In genomic region chr14:73786942-73787759, GRCh38 we compare ENCODE assay signal across 1 cellular context.
TF ChIP-seq lines count a peak whose summit lies in the region.

No MANE protein-coding gene starts in this region.

TF ChIP-seq in HepG2, 621 proteins besides CTCF, POLR2A, EP300 and RAD21 (continued from another document and continues in another):
- TF ChIP-seq CSRNP1 (CRISPR knock-in tag; IDR thresholded peaks at IDR 0.05), result 0 out of 2 replicates have a peak, but pooled peaks have one; percentile 29
- peak; percentile 62 for TF ChIP-seq ZNF687 (CRISPR knock-in tag; IDR thresholded peaks at IDR 0.05)
- TF ChIP-seq ZSCAN25 (CRISPR knock-in tag; IDR thresholded peaks at IDR 0.05), result 0 out of 2 replicates have a peak, but pooled peaks have one; percentile 27
- peak; percentile 13 for TF ChIP-seq YY1 (IDR thresholded peaks at IDR 0.05; ENCODE audit: insufficient read depth, insufficient replicate concordance, low read depth, low read length)
- TF ChIP-seq SIN3A (IDR thresholded peaks at IDR 0.05; ENCODE audit: borderline replicate concordance, low read depth, low read length), result peak; percentile 64; the same call in 1 of the 2 replicates
- TF ChIP-seq MYPOP (CRISPR knock-in tag; IDR thresholded peaks at IDR 0.05), result peak; percentile 13; the same call in 1 of the 2 replicates
- TF ChIP-seq ZNF772 (CRISPR knock-in tag; IDR thresholded peaks at IDR 0.05), result 0 out of 2 replicates have a peak, but pooled peaks have one; percentile 34
- 0 out of 2 replicates have a peak, but pooled peaks have one; percentile 5 for TF ChIP-seq ZFAT (CRISPR knock-in tag; conservative IDR thresholded peaks at IDR 0.05)
- TF ChIP-seq PITX1 (CRISPR knock-in tag; IDR thresholded peaks at IDR 0.05), result no peak
- peak; percentile 12; the same call in 1 of the 2 replicates for TF ChIP-seq HOXA3 (CRISPR knock-in tag; IDR thresholded peaks at IDR 0.05)
- no peak for TF ChIP-seq ATF6 (CRISPR knock-in tag; conservative IDR thresholded peaks at IDR 0.05)
- TF ChIP-seq HDAC1 (CRISPR knock-in tag; IDR thresholded peaks at IDR 0.05), result peak; percentile 34; the same call in 1 of the 2 replicates
- TF ChIP-seq ZNF414 (CRISPR knock-in tag; IDR thresholded peaks at IDR 0.05), result peak; percentile 26; the same call in 1 of the 2 replicates
- TF ChIP-seq KDM2A (CRISPR knock-in tag; IDR thresholded peaks at IDR 0.05; ENCODE audit: borderline replicate concordance, low read depth), result peak; percentile 41
- peak; percentile 64 for TF ChIP-seq ZFX (CRISPR knock-in tag; IDR thresholded peaks at IDR 0.05; ENCODE audit: low read depth)
- peak; percentile 91 for TF ChIP-seq ZBTB10 (CRISPR knock-in tag; IDR thresholded peaks at IDR 0.05; ENCODE audit: borderline replicate concordance)
- no peak for TF ChIP-seq HOMEZ (CRISPR knock-in tag; IDR thresholded peaks at IDR 0.05; ENCODE audit: low read depth)
- peak; percentile 58 for TF ChIP-seq POLR2G (IDR thresholded peaks at IDR 0.05; ENCODE audit: low read depth, low read length)
- no peak for TF ChIP-seq HNF4A (CRISPR knock-in tag; IDR thresholded peaks at IDR 0.05)
- no peak for TF ChIP-seq ZBTB3 (CRISPR knock-in tag; IDR thresholded peaks at IDR 0.05; ENCODE audit: borderline replicate concordance, low read depth)
- TF ChIP-seq MYC (CRISPR knock-in tag; IDR thresholded peaks at IDR 0.05; ENCODE audit: borderline replicate concordance), result 0 out of 2 replicates have a peak, but pooled peaks have one; percentile 16
- no peak for TF ChIP-seq ZFP41 (CRISPR knock-in tag; IDR thresholded peaks at IDR 0.05; ENCODE audit: borderline replicate concordance)
- TF ChIP-seq ZFY (CRISPR knock-in tag; IDR thresholded peaks at IDR 0.05), result peak; percentile 76
- TF ChIP-seq NCOA5 (CRISPR knock-in tag; IDR thresholded peaks at IDR 0.05), result no peak
- peak; percentile 47; the same call in 1 of the 2 replicates for TF ChIP-seq YEATS4 (CRISPR knock-in tag; IDR thresholded peaks at IDR 0.05; ENCODE audit: borderline replicate concordance)
- peak; percentile 65 for TF ChIP-seq HNRNPLL (IDR thresholded peaks at IDR 0.05; ENCODE audit: low read depth, low read length, poor library complexity, severe bottlenecking)
- TF ChIP-seq ARID2 (CRISPR knock-in tag; IDR thresholded peaks at IDR 0.05; ENCODE audit: borderline replicate concordance), result no peak; the same call in 1 of the 2 replicates
- TF ChIP-seq ZBTB14 (CRISPR knock-in tag; IDR thresholded peaks at IDR 0.05), result peak; percentile 81; the same call in 1 of the 2 replicates
- TF ChIP-seq ZBTB38 (CRISPR knock-in tag; IDR thresholded peaks at IDR 0.05), result 0 out of 2 replicates have a peak, but pooled peaks have one; percentile 21
- TF ChIP-seq ZNF740 (CRISPR knock-in tag; IDR thresholded peaks at IDR 0.05), result peak; percentile 64
- no peak for TF ChIP-seq BRF2 (CRISPR knock-in tag; IDR thresholded peaks at IDR 0.05)
- peak; percentile 45; the same call in 1 of the 2 replicates for TF ChIP-seq ZNF788 (CRISPR knock-in tag; IDR thresholded peaks at IDR 0.05; ENCODE audit: borderline replicate concordance)
- 0 out of 2 replicates have a peak, but pooled peaks have one; percentile 25 for TF ChIP-seq NCOR1 (IDR thresholded peaks at IDR 0.05; ENCODE audit: borderline replicate concordance, low read length)
- TF ChIP-seq JUN (CRISPR knock-in tag; IDR thresholded peaks at IDR 0.05), result no peak
- peak; percentile 37; the same call in 1 of the 2 replicates for TF ChIP-seq SPEN (CRISPR knock-in tag; IDR thresholded peaks at IDR 0.05; ENCODE audit: low read depth)
- TF ChIP-seq ZNF746 (CRISPR knock-in tag; IDR thresholded peaks at IDR 0.05), result no peak
- 0 out of 2 replicates have a peak, but pooled peaks have one; percentile 17 for TF ChIP-seq FOXP4 (CRISPR knock-in tag; IDR thresholded peaks at IDR 0.05)
- peak; percentile 73; the same call in 1 of the 2 replicates for TF ChIP-seq BRD4 (CRISPR knock-in tag; IDR thresholded peaks at IDR 0.05)
- TF ChIP-seq MXI1 (IDR thresholded peaks at IDR 0.05; ENCODE audit: borderline replicate concordance, low read depth, low read length), result 0 out of 3 replicates have a peak, but pooled peaks have one; percentile 4
- TF ChIP-seq KDM6A (CRISPR knock-in tag; IDR thresholded peaks at IDR 0.05; ENCODE audit: low read depth), result no peak
- TF ChIP-seq PHF8 (CRISPR knock-in tag; IDR thresholded peaks at IDR 0.05), result peak; percentile 60
